ENCODE assay signal across 17 cellular contexts in the genomic region with DNA sequence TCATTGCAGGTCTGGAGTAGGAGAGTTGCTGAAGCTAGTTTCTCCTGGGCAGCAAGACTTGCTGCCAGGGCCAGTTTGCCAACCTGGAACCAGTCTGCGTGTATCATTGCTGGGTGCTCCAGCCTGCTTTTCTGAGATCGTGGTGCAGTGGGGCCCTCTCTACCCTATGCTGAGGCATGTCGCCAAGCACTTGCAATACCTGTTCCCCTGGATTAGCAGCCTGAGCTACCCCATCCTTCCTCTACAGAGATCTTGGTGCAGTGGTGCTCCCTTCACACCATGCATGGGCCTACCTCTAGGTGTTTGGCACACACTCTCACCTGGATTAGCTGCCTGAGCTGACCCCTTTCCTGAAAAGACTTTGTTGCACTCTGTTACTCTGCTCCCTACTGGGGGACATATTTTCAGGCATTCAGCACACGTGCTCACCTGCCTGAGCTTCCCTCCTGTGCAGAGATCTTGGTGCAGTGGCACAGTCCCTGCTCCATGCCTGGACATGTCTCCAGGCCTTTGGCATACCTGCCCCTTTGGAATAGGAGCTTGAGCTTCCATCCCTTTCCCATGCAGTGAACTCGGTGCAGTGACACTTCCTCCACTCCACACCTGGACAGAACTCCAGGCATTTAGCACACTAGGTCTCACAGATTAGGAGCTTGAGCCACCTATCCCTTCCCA.
DNase-seq lines count a peak whose midpoint lies in the region; ATAC-seq, FAIRE-seq and TF ChIP-seq lines count a peak whose summit lies in the region.
"Had no signal": no experiment of that assay in that cellular context is flagged by ENCODE, and none has a peak within 500 bp of the region (broad histone marks: within the 10 kb centered on the region; RNA-seq: fewer than 3 reads in every experiment).

No MANE protein-coding gene starts in this region.

- H2BK120ac ChIP-seq in neuronal stem cell (ENCODE audit: low read depth, low read length) = no peak overlapping the region

- no peaks in the 10 kb centered on the region for H4K20me1 ChIP-seq in mammary epithelial cell (ENCODE audit: insufficient read depth, low read length)

- no peaks in the 10 kb centered on the region for H3K36me3 Mint-ChIP-seq in MCF 10A (ENCODE audit: insufficient read depth, unreplicated experiment)
- H3K36me3 Mint-ChIP-seq in immature natural killer cell = no peaks in the 10 kb centered on the region

- no peaks in the 10 kb centered on the region for H3K27me3 Mint-ChIP-seq in MCF 10A (ENCODE audit: insufficient read depth, unreplicated experiment)
- peaks cover 0 to 6% (median 2%) of the 10 kb centered on the region in 3 donors for H3K27me3 Mint-ChIP-seq in immature natural killer cell (ENCODE audit: low read depth in 3 of 3)
- H3K27me3 Mint-ChIP-seq: B cell had no signal

- no peak overlapping the region for H3K27ac ChIP-seq in mammary epithelial cell (ENCODE audit: insufficient read depth, low read depth, low read length)
- H3K27ac ChIP-seq in neuronal stem cell (replicated peaks; ENCODE audit: low read length) = no peak overlapping the region
- no peak overlapping the region for H3K27ac ChIP-seq in upper lobe of right lung

- no peak overlapping the region for H2BK12ac ChIP-seq in neuronal stem cell (ENCODE audit: low read length)

- peak overlapping the region; percentile 53 for H2AFZ ChIP-seq in mammary epithelial cell (ENCODE audit: low read depth, low read length)
- H2AFZ ChIP-seq in neuronal stem cell (ENCODE audit: low read length) = no peak overlapping the region
- H2AFZ ChIP-seq: GM23338 had no signal

- DNase-seq in mammary epithelial cell (no peak), MCF 10A (ENCODE audit: unreplicated experiment) (no peak), bronchial epithelial cell (ENCODE audit: low read depth) (peak; percentile 59), neuronal stem cell (ENCODE audit: low spot score) (no peak), upper lobe of right lung (no peak), cerebellar nuclear complex (lab: John Stamatoyannopoulos, UW) (no peak), immature natural killer cell (no peak)
- DNase-seq: ACHN; C1 segment of cervical spinal cord; CD4-positive, alpha-beta T cell; DND-41; GDM1; H7; IMR-90 had no signal

- no peak overlapping the region for H3K14ac ChIP-seq in neuronal stem cell (ENCODE audit: low read length)

- H3K27me3 ChIP-seq in mammary epithelial cell (ENCODE audit: insufficient read depth, low read length) (peaks cover 1% of the 10 kb centered on the region), bronchial epithelial cell (ENCODE audit: control insufficient read depth, insufficient read depth, low read length) (no peaks in the 10 kb centered on the region), neuronal stem cell (ENCODE audit: control insufficient read depth in 3 of 3, insufficient read depth in 3 of 3, low read depth in 1 of 3, low read length in 3 of 3) (no peaks in the 10 kb centered on the region), upper lobe of right lung (no peaks in the 10 kb centered on the region)

- H3K9ac ChIP-seq in mammary epithelial cell (ENCODE audit: insufficient read depth, low read length) (no peak overlapping the region), neuronal stem cell (ENCODE audit: low read depth, low read length, poor library complexity) (peak overlapping the region; percentile 54)

- H2AK5ac ChIP-seq in neuronal stem cell (ENCODE audit: low read depth, low read length) = no peak overlapping the region

- H4K91ac ChIP-seq in neuronal stem cell (ENCODE audit: low read depth, low read length, poor library complexity) = no peak overlapping the region

- H3K4me2 ChIP-seq in mammary epithelial cell (ENCODE audit: insufficient read depth, low read depth, low read length) (peak overlapping the region; percentile 1), neuronal stem cell (ENCODE audit: insufficient read depth, low read length, poor library complexity, severe bottlenecking) (no peak overlapping the region)
- H3K4me2 ChIP-seq: GM23338 had no signal

- dilution Hi-C loops in mammary epithelial cell (cut with HindIII; ENCODE audit: low sequenced_read_pairs) = loop anchor here (5.0 kb wide), 2 partner anchors 60 to 125 kb away; no protein-coding TSS in a partner anchor

- H3K79me2 ChIP-seq in mammary epithelial cell (ENCODE audit: insufficient read depth, low read length) = no peaks in the 10 kb centered on the region

- H3K4me1 Mint-ChIP-seq in MCF 10A (ENCODE audit: insufficient read depth, unreplicated experiment) (peaks cover 6% of the 10 kb centered on the region), immature natural killer cell (no peaks in the 10 kb centered on the region)
- H3K4me1 Mint-ChIP-seq: B cell, GM23338 had no signal

- POLR2A ChIA-PET in MCF 10A (lab: Yijun Ruan, JAX) = interaction anchor here (0.8 to 2.0 kb wide), 2 partner anchors 114 to 129 kb away, joined by 3 to 5 read pairs; no protein-coding TSS in a partner anchor

- peaks cover 10% of the 10 kb centered on the region for H3K4me1 ChIP-seq in mammary epithelial cell (ENCODE audit: insufficient read depth, low read length)
- H3K4me1 ChIP-seq in neuronal stem cell (ENCODE audit: control insufficient read depth in 2 of 2, insufficient read depth in 1 of 2, low read depth in 1 of 2, low read length in 2 of 2) = no peaks in the 10 kb centered on the region
- no peaks in the 10 kb centered on the region for H3K4me1 ChIP-seq in upper lobe of right lung

- H3K9me3 ChIP-seq in mammary epithelial cell (replicated peaks; ENCODE audit: insufficient read depth, low read length) = no peaks in the 10 kb centered on the region
- no peaks in the 10 kb centered on the region for H3K9me3 ChIP-seq in neuronal stem cell (replicated peaks in 1 of 2; ENCODE audit: control insufficient read depth in 2 of 2, insufficient read depth in 1 of 2, low read depth in 1 of 2, low read length in 2 of 2)
- H3K9me3 ChIP-seq in upper lobe of right lung = no peaks in the 10 kb centered on the region

- no peak overlapping the region for H2BK15ac ChIP-seq in neuronal stem cell (ENCODE audit: low read length)

- H3K9me3 Mint-ChIP-seq in MCF 10A (ENCODE audit: unreplicated experiment) (no peaks in the 10 kb centered on the region), immature natural killer cell (peaks cover 0 to 2% (median 0%) of the 10 kb centered on the region in 6 donors)
- H3K9me3 Mint-ChIP-seq: CD4-positive, alpha-beta T cell had no signal

- ATAC-seq in upper lobe of right lung = peak; percentile 19
- ATAC-seq in HG02970 (IDR thresholded peaks at IDR 0.05; ENCODE audit: low FRiP score, unreplicated experiment) = no peak

- CTCF ChIA-PET in mammary epithelial cell (lab: Charles Lee; ENCODE audit: low non-redundant PET) = interaction anchor here (0.6 kb wide), 1 partner anchor 159 kb away, joined by 7 read pairs; no protein-coding TSS in a partner anchor
- CTCF ChIA-PET in MCF 10A (lab: Yijun Ruan, JAX) = interaction anchor here (0.6 to 5.8 kb wide), 14 partner anchors 14 to 146 kb away, joined by 3 to 66 read pairs (median 4); no protein-coding TSS in a partner anchor

- H4K8ac ChIP-seq in neuronal stem cell (ENCODE audit: low read depth, low read length) = peak overlapping the region; percentile 50

- H3K23ac ChIP-seq in neuronal stem cell (ENCODE audit: low read depth, low read length, poor library complexity) = no peak overlapping the region

- H3K4ac ChIP-seq in neuronal stem cell (ENCODE audit: low read length) = no peak overlapping the region

- peak; percentile 77 for FAIRE-seq in bronchial epithelial cell (lab: Jason Lieb, UNC)

- peak overlapping the region; percentile 33 for H3K18ac ChIP-seq in neuronal stem cell (ENCODE audit: low read length)

- H3K79me1 ChIP-seq in neuronal stem cell (ENCODE audit: low read depth, low read length) = no peaks in the 10 kb centered on the region

- no peak overlapping the region for H3K4me3 ChIP-seq in mammary epithelial cell (replicated peaks in 1 of 3; ENCODE audit: insufficient read depth in 1 of 3, low read depth in 2 of 3, low read length in 3 of 3)
- H3K4me3 ChIP-seq in bronchial epithelial cell (ENCODE audit: low read depth, low read length) = no peak overlapping the region
- H3K4me3 ChIP-seq in neuronal stem cell (ENCODE audit: low read length in 2 of 2) = no peak overlapping the region
- no peak overlapping the region for H3K4me3 ChIP-seq in upper lobe of right lung
- H3K4me3 ChIP-seq: GM23338 had no signal

- intact Hi-C loops in mammary epithelial cell (cut with micrococcal nuclease) = loop anchor here (2.0 to 5.0 kb wide), 2 partner anchors 65 to 129 kb away; no protein-coding TSS in a partner anchor
- intact Hi-C loops in MCF 10A (cut with micrococcal nuclease) = loop anchor here (2.0 kb wide), 1 partner anchor 129 kb away; no protein-coding TSS in a partner anchor
- intact Hi-C loops in upper lobe of right lung (cut with DNase I) = no loop called here

- TF ChIP-seq CTCF in mammary epithelial cell (conservative IDR thresholded peaks at IDR 0.05 in 1 of 2, IDR thresholded peaks at IDR 0.05 in 1 of 2; ENCODE audit: extremely low read depth in 1 of 2, insufficient read depth in 1 of 2, low read depth in 1 of 2, low read length in 2 of 2) (no peak), MCF 10A (IDR thresholded peaks at IDR 0.05; ENCODE audit: unreplicated experiment) (no peak), bronchial epithelial cell (IDR thresholded peaks at IDR 0.05; ENCODE audit: insufficient read depth, low read length, severe bottlenecking) (no peak), upper lobe of right lung (IDR thresholded peaks at IDR 0.05) (no peak)

- in situ Hi-C loops in mammary epithelial cell (cut with MboI; ENCODE audit: low sequenced_read_pairs in 2 of 2) = loop anchor here in 1 of 2 donors (10.0 kb wide), 1 partner anchor 123 kb away; no protein-coding TSS in a partner anchor

- H2BK5ac ChIP-seq in neuronal stem cell (ENCODE audit: low read length) = no peak overlapping the region

- H3K27ac Mint-ChIP-seq in MCF 10A (ENCODE audit: low read depth, unreplicated experiment) = no peak overlapping the region
- no peak overlapping the region for H3K27ac Mint-ChIP-seq in immature natural killer cell
- H3K27ac Mint-ChIP-seq: B cell; CD4-positive, alpha-beta T cell; GM23338 had no signal

- BruUV-seq in mammary epithelial cell (replicated peaks; lab: Mats Ljungman, UMichigan) (no TSS peak), MCF 10A (replicated peaks; lab: Mats Ljungman, UMichigan) (no TSS peak)

- H3K4me3 Mint-ChIP-seq in MCF 10A (ENCODE audit: unreplicated experiment) (no peak overlapping the region), immature natural killer cell (no peak overlapping the region)
- H3K4me3 Mint-ChIP-seq: B cell; CD4-positive, alpha-beta T cell; GM23338 had no signal

- H3K36me3 ChIP-seq in mammary epithelial cell (ENCODE audit: insufficient read depth, low read length) (no peaks in the 10 kb centered on the region), bronchial epithelial cell (ENCODE audit: control insufficient read depth, insufficient read depth, low read length) (no peaks in the 10 kb centered on the region), neuronal stem cell (replicated peaks in 1 of 2; ENCODE audit: control insufficient read depth in 2 of 2, insufficient read depth in 2 of 2, low read length in 2 of 2) (no peaks in the 10 kb centered on the region), upper lobe of right lung (no peaks in the 10 kb centered on the region)

- WGBS in mammary epithelial cell (ENCODE audit: low coverage, missing lambda C conversion rate) = 47% methylated on average over 5 of the region's 5 CpGs
- WGBS in neuronal stem cell (ENCODE audit: extremely low coverage in 2 of 2, insufficient read length in 2 of 2, insufficient replicate concordance in 1 of 2), 2 donors = no CpG with 5 or more reads among the region's 5 CpGs
